ENCODE assay signal across 28 cellular contexts in genomic region chr10:129224065-129224464, GRCh38.
"Had no signal": no experiment of that assay in that cellular context is flagged by ENCODE, and none has a peak within 500 bp of the region (broad histone marks: within the 10 kb centered on the region; RNA-seq: fewer than 3 reads in every experiment).

No MANE protein-coding gene starts in this region.

- H3K9me3 Mint-ChIP-seq: type B pancreatic cell had no signal

- H3K4me1 Mint-ChIP-seq: stimulated activated effector memory CD8-positive, alpha-beta T cell treated with anti-CD3 and anti-CD28 coated beads, Interleukin-12 subunit alpha, Interleukin-12 subunit beta, amount 100 ng/mL, for 72 hours; stimulated activated memory B cell treated with anti-CD40 and anti-IgM and Interleukin-4, amounts not matched to agents 10 μg/mL and 1 μg/mL and 100 μg/mL, for 72 hours; stimulated activated naive B cell treated with anti-CD40 and anti-IgM and Interleukin-4, amounts not matched to agents 10 μg/mL and 1 μg/mL and 100 μg/mL, for 72 hours; stimulated activated naive CD8-positive, alpha-beta T cell treated with anti-CD3 and anti-CD28 coated beads, Interleukin-15, amount 100 ng/mL, for 72 hours had no signal

- H3K27me3 ChIP-seq: stomach, suprapubic skin, testis, thyroid gland, tibial artery, tibial nerve, transverse colon, upper lobe of left lung, upper lobe of right lung, uterus, vagina had no signal

- H3K36me3 Mint-ChIP-seq: stimulated activated effector memory CD8-positive, alpha-beta T cell treated with anti-CD3 and anti-CD28 coated beads, Interleukin-12 subunit alpha, Interleukin-12 subunit beta, amount 100 ng/mL, for 72 hours; stimulated activated memory B cell treated with anti-CD40 and anti-IgM and Interleukin-4, amounts not matched to agents 10 μg/mL and 1 μg/mL and 100 μg/mL, for 72 hours; stimulated activated naive B cell treated with anti-CD40 and anti-IgM and Interleukin-4, amounts not matched to agents 10 μg/mL and 1 μg/mL and 100 μg/mL, for 72 hours; type B pancreatic cell had no signal

- H3K4me3 ChIP-seq: stomach, suprapubic skin, testis, thoracic aorta, thyroid gland, tibial artery, tibial nerve, transverse colon, upper lobe of left lung, upper lobe of right lung, uterus, vagina had no signal

- DNase-seq: stimulated activated CD4-positive, alpha-beta T cell treated with anti-CD3 and anti-CD28 coated beads, Interleukin-2, amount 100 ng/mL, for 48 hours; stimulated activated CD4-positive, alpha-beta T cell treated with anti-CD3 and anti-CD28 coated beads, Interleukin-4, amount 100 ng/mL, for 1 hour; stimulated activated CD4-positive, alpha-beta T cell treated with anti-CD3 and anti-CD28 coated beads, Interleukin-4, amount 100 ng/mL, for 24 hours; stimulated activated CD4-positive, alpha-beta T cell treated with anti-CD3 and anti-CD28 coated beads, Interleukin-4, amount 100 ng/mL, for 4 hours; stimulated activated CD8-positive, alpha-beta memory T cell treated with anti-CD3 and anti-CD28 coated beads, Interleukin-4, amount 100 ng/mL, for 48 hours; stimulated activated naive B cell treated with anti-CD40 and anti-IgM and Interleukin-4, amounts not matched to agents 10 μg/mL and 1 μg/mL and 100 μg/mL, for 72 hours; stimulated activated naive CD4-positive, alpha-beta T cell; stimulated activated naive CD4-positive, alpha-beta T cell treated with Interleukin-2 at 50 U/mL for 16 hours; stimulated activated naive CD8-positive, alpha-beta T cell treated with anti-CD3 and anti-CD28 coated beads, Interleukin-15, amount 100 ng/mL, for 72 hours; stimulated activated naive CD8-positive, alpha-beta T cell treated with anti-CD3 and anti-CD28 coated beads, Interleukin-15, Interleukin-2, amounts not matched to agents 100 U/mL and 50 U/mL, for 24 hours; stomach; substantia nigra; testis; thyroid gland; tibial artery; transverse colon; trophoblast cell; upper lobe of left lung; upper lobe of right lung; uterus had no signal

- H3K27ac ChIP-seq: stomach, suprapubic skin, testis, thoracic aorta, thyroid gland, tibial artery, tibial nerve, transverse colon, upper lobe of left lung, upper lobe of right lung, uterus, vagina had no signal

- H3K27me3 Mint-ChIP-seq: stimulated activated memory B cell treated with anti-CD40 and anti-IgM and Interleukin-4, amounts not matched to agents 10 μg/mL and 1 μg/mL and 100 μg/mL, for 72 hours; stimulated activated naive B cell treated with anti-CD40 and anti-IgM and Interleukin-4, amounts not matched to agents 10 μg/mL and 1 μg/mL and 100 μg/mL, for 72 hours; stimulated activated naive CD8-positive, alpha-beta T cell treated with anti-CD3 and anti-CD28 coated beads, Interleukin-15, amount 100 ng/mL, for 72 hours; stimulated activated naive CD8-positive, alpha-beta T cell treated with anti-CD3 and anti-CD28 coated beads, Interleukin-15, Interleukin-2, amounts not matched to agents 100 ng/mL and 50 ng/mL, for 24 hours; type B pancreatic cell had no signal

- ATAC-seq: stimulated activated effector memory CD8-positive, alpha-beta T cell treated with anti-CD3 and anti-CD28 coated beads, Interleukin-12 subunit alpha, Interleukin-12 subunit beta, amount 100 ng/mL, for 72 hours; stimulated activated naive B cell treated with anti-CD40 and anti-IgM and Interleukin-4, amounts not matched to agents 10 μg/mL and 1 μg/mL and 100 μg/mL, for 72 hours; stimulated activated naive CD8-positive, alpha-beta T cell treated with anti-CD3 and anti-CD28 coated beads, Interleukin-15, amount 100 ng/mL, for 72 hours; stimulated activated naive CD8-positive, alpha-beta T cell treated with anti-CD3 and anti-CD28 coated beads, Interleukin-15, Interleukin-2, amounts not matched to agents 100 U/mL and 50 U/mL, for 24 hours; upper lobe of right lung had no signal

- H3K4me1 ChIP-seq: stomach, suprapubic skin, testis, thyroid gland, tibial artery, tibial nerve, transverse colon, upper lobe of left lung, upper lobe of right lung, uterus, vagina had no signal

- H3K9me3 ChIP-seq: stomach, suprapubic skin, testis, thoracic aorta, thyroid gland, tibial artery, tibial nerve, transverse colon, upper lobe of left lung, upper lobe of right lung, uterus, vagina had no signal

- H3K27ac Mint-ChIP-seq: stimulated activated effector memory CD8-positive, alpha-beta T cell treated with anti-CD3 and anti-CD28 coated beads, Interleukin-12 subunit alpha, Interleukin-12 subunit beta, amount 100 ng/mL, for 72 hours; stimulated activated memory B cell treated with anti-CD40 and anti-IgM and Interleukin-4, amounts not matched to agents 10 μg/mL and 1 μg/mL and 100 μg/mL, for 72 hours; stimulated activated naive B cell treated with anti-CD40 and anti-IgM and Interleukin-4, amounts not matched to agents 10 μg/mL and 1 μg/mL and 100 μg/mL, for 72 hours; stimulated activated naive CD8-positive, alpha-beta T cell treated with anti-CD3 and anti-CD28 coated beads, Interleukin-15, Interleukin-2, amounts not matched to agents 100 ng/mL and 50 ng/mL, for 24 hours; type B pancreatic cell had no signal

- H3K4me3 Mint-ChIP-seq: stimulated activated effector memory CD8-positive, alpha-beta T cell treated with anti-CD3 and anti-CD28 coated beads, Interleukin-12 subunit alpha, Interleukin-12 subunit beta, amount 100 ng/mL, for 72 hours; stimulated activated memory B cell treated with anti-CD40 and anti-IgM and Interleukin-4, amounts not matched to agents 10 μg/mL and 1 μg/mL and 100 μg/mL, for 72 hours; stimulated activated naive B cell treated with anti-CD40 and anti-IgM and Interleukin-4, amounts not matched to agents 10 μg/mL and 1 μg/mL and 100 μg/mL, for 72 hours; stimulated activated naive CD8-positive, alpha-beta T cell treated with anti-CD3 and anti-CD28 coated beads, Interleukin-15, amount 100 ng/mL, for 72 hours; stimulated activated naive CD8-positive, alpha-beta T cell treated with anti-CD3 and anti-CD28 coated beads, Interleukin-15, Interleukin-2, amounts not matched to agents 100 ng/mL and 50 ng/mL, for 24 hours; type B pancreatic cell had no signal

- H3K36me3 ChIP-seq: stomach, suprapubic skin, thoracic aorta, thyroid gland, tibial artery, tibial nerve, transverse colon, upper lobe of left lung, upper lobe of right lung, uterus, vagina had no signal
